In genomic region chr17:43878260-43879082, GRCh38 we compare ENCODE assay signal across 8 cellular contexts. TPM values are rescaled to one million over a fixed set of nuclear protein-coding genes. Genes with fewer than 3 reads are reported as not detected.
DNase-seq lines count a peak whose midpoint lies in the region; ATAC-seq and TF ChIP-seq lines count a peak whose summit lies in the region.

No MANE protein-coding gene starts in this region.

- TF ChIP-seq CTCF in WERI-Rb-1 (IDR thresholded peaks at IDR 0.05; ENCODE audit: low read depth, low read length) = peak; percentile 100
- peak; percentile 86 for TF ChIP-seq CTCF in MCF 10A (IDR thresholded peaks at IDR 0.05; ENCODE audit: unreplicated experiment)

- POLR2A ChIA-PET in MCF 10A (lab: Yijun Ruan, JAX) = interaction anchor here (0.6 to 1.2 kb wide), 3 partner anchors 26 to 115 kb away, joined by 3 read pairs; no protein-coding TSS in a partner anchor

- H3K36me3 Mint-ChIP-seq in MCF 10A (ENCODE audit: insufficient read depth, unreplicated experiment) (no peaks in the 10 kb centered on the region), immature natural killer cell (no peaks in the 10 kb centered on the region)

- CTCF ChIA-PET in MCF 10A (lab: Yijun Ruan, JAX) = interaction anchor here (0.5 to 4.9 kb wide), 49 partner anchors 10 to 756 kb away, joined by 3 to 87 read pairs (median 4); partner anchors contain the start of genes CD300LG and MPP2

- H3K36me3 ChIP-seq in WERI-Rb-1 = no peaks in the 10 kb centered on the region; the same call in 1 of the 2 replicates

- no peak overlapping the region for H3K4me3 Mint-ChIP-seq in MCF 10A (ENCODE audit: unreplicated experiment)
- H3K4me3 Mint-ChIP-seq in immature natural killer cell = no peak overlapping the region

- no peak for ATAC-seq in HG03432 (IDR thresholded peaks at IDR 0.05; ENCODE audit: unreplicated experiment)

- intact Hi-C loops in MCF 10A (cut with micrococcal nuclease) = loop anchor here (1.0 to 5.0 kb wide), 4 partner anchors 66 to 289 kb away; no protein-coding TSS in a partner anchor

- H3K27me3 ChIP-seq in WERI-Rb-1 (ENCODE audit: insufficient read depth, low read depth, severe bottlenecking) = no peaks in the 10 kb centered on the region

- H3K9me3 Mint-ChIP-seq in MCF 10A (ENCODE audit: unreplicated experiment) (no peaks in the 10 kb centered on the region), immature natural killer cell (no peaks in the 10 kb centered on the region)

- H3K27ac Mint-ChIP-seq in MCF 10A (ENCODE audit: low read depth, unreplicated experiment) (no peak overlapping the region), immature natural killer cell (no peak overlapping the region)

- H3K27me3 Mint-ChIP-seq in MCF 10A (ENCODE audit: insufficient read depth, unreplicated experiment) = peaks cover 25% of the 10 kb centered on the region
- H3K27me3 Mint-ChIP-seq in immature natural killer cell (ENCODE audit: low read depth in 3 of 3) = peaks cover 0 to 4% (median 0%) of the 10 kb centered on the region in 3 donors

- no peak overlapping the region for H3K4me3 ChIP-seq in WERI-Rb-1 (ENCODE audit: low read depth, low read length)

- peak; percentile 58 for DNase-seq in SIG-M5 treated with dmso at 0.1 percent for 504 hours (lab: John Stamatoyannopoulos, UW; ENCODE audit: unreplicated experiment)
- DNase-seq in SIG-M5 (lab: John Stamatoyannopoulos, UW) = no peak
- DNase-seq in NCI-H146 treated with DMSO at 0.1 percent for 48 hours (lab: John Stamatoyannopoulos, UW; ENCODE audit: unreplicated experiment) = peak; percentile 24
- DNase-seq in WERI-Rb-1 = peak; percentile 86
- peak; percentile 78 for DNase-seq in MCF 10A (ENCODE audit: unreplicated experiment)
- peak; percentile 36 to 42 (median 40) for DNase-seq in immature natural killer cell
- peak; percentile 72 for DNase-seq in stimulated activated CD4-positive, alpha-beta T cell treated with anti-CD3 and anti-CD28 coated beads, Interleukin-12 subunit alpha, Interleukin-12 subunit beta, amount 100 ng/mL, for 4 hours

- no TSS peak for BruUV-seq in MCF 10A (replicated peaks; lab: Mats Ljungman, UMichigan)

- no peaks in the 10 kb centered on the region for H3K9me3 ChIP-seq in WERI-Rb-1 (ENCODE audit: severe bottlenecking)

- peaks cover 6% of the 10 kb centered on the region for H3K4me1 Mint-ChIP-seq in MCF 10A (ENCODE audit: insufficient read depth, unreplicated experiment)
- no peaks in the 10 kb centered on the region for H3K4me1 Mint-ChIP-seq in immature natural killer cell

- H3K27ac ChIP-seq in WERI-Rb-1 = no peak overlapping the region

RNA-seq across cellular contexts. Expression of gene MPP2, which starts 28.9 kb away (rescaled TPM):
- not detected in 2 replicates for total RNA-seq in MCF 10A (2022)
- under 1 TPM in 1 of 3 donors, not detected in 2; 0.55 TPM for polyA plus RNA-seq in immature natural killer cell

RNA-seq across cellular contexts. Expression of gene CD300LG, which starts 31.5 kb away (rescaled TPM):
- total RNA-seq in MCF 10A (2022) = not detected in 2 replicates
- polyA plus RNA-seq in immature natural killer cell = not detected

RNA-seq across cellular contexts. Expression of gene MPP3, which starts 45.5 kb away (rescaled TPM):
- 18.7 and 24.5 TPM in 2 replicates for total RNA-seq in MCF 10A (2022)
- polyA plus RNA-seq in immature natural killer cell = not detected
